Comparison of ENCODE assay signal across 16 cellular contexts in the genomic region with DNA sequence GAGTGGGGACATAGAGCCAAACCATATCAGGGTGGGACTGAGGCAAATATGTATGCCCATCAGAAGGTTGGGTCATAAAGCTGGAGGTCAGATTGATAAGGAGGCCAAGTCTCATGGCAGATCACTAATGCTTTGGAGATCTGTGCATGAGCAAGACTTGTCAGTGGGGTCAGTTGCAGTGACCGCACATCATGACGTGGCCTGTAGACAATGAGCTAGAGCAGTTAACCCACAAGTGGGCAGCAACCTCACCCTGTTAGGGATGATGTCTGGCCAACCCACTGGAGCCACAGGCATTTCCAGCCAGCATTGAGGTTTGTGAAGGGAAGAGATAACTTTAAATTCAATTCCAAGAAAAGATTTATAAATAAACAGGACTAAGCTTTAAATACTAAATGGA.
DNase-seq lines count a peak whose midpoint lies in the region; TF ChIP-seq lines count a peak whose summit lies in the region.
"Had no signal": no experiment of that assay in that cellular context is flagged by ENCODE, and none has a peak within 500 bp of the region (broad histone marks: within the 10 kb centered on the region; RNA-seq: fewer than 3 reads in every experiment).

No MANE protein-coding gene starts in this region.

- DNase-seq in EL (peak; percentile 13), RKO (ENCODE audit: low spot score) (peak; percentile 4), choroid plexus epithelial cell (ENCODE audit: low read depth) (peak; percentile 24), renal cortical epithelial cell (ENCODE audit: low read depth) (peak; percentile 55), NCI-H510A treated with DMSO at 0.1 percent for 48 hours (lab: John Stamatoyannopoulos, UW) (no peak), putamen (ENCODE audit: low spot score) (no peak)
- no peak for DNase-seq in activated CD4-positive, alpha-beta T cell treated with anti-CD3 and anti-CD28 coated beads for 4 hours
- DNase-seq: activated CD4-positive, alpha-beta T cell treated with anti-CD3 and anti-CD28 coated beads, Interleukin-2, amount 10 ng/mL, durations not matched to agents 7 days and 5 days; AML-193; DMS79; naive thymus-derived CD4-positive, alpha-beta T cell; NCI-H526 treated with DMSO at 0.1 percent for 48 hours; T-cell had no signal

- H3K4me3 ChIP-seq in choroid plexus epithelial cell (ENCODE audit: low read depth, low read length) = no peak overlapping the region
- H3K4me3 ChIP-seq: cardiac muscle cell, gastroesophageal sphincter, HAP-1 had no signal

- no peak for TF ChIP-seq CTCF in choroid plexus epithelial cell (conservative IDR thresholded peaks at IDR 0.05; ENCODE audit: low read depth, low read length)

Comparison
In these comparisons a context has a peak if more than half of its experiments do, and no peak if none do; other contexts are left out.
1. DNase-seq: peak in EL (single experiment), RKO (single experiment), choroid plexus epithelial cell (single experiment) and renal cortical epithelial cell (single experiment); none in NCI-H510A treated with DMSO at 0.1 percent for 48 hours (single experiment), activated CD4-positive, alpha-beta T cell treated with anti-CD3 and anti-CD28 coated beads for 4 hours (0 of 2) and putamen (single experiment).